21 cellular contexts compared by ENCODE assay signal in genomic region chr1:36172017-36172747, GRCh38. TPM values are rescaled to one million over a fixed set of nuclear protein-coding genes. Genes with fewer than 3 reads are reported as not detected.
A peak's percentile ranks its signal among the peaks of the same experiment; 100 is the strongest.
DNase-seq lines count a peak whose midpoint lies in the region; ATAC-seq, FAIRE-seq and TF ChIP-seq lines count a peak whose summit lies in the region.
"Had no signal": no experiment of that assay in that cellular context is flagged by ENCODE, and none has a peak within 500 bp of the region (broad histone marks: within the 10 kb centered on the region; RNA-seq: fewer than 3 reads in every experiment).

No MANE protein-coding gene starts in this region.

- no peak for ATAC-seq in heart right ventricle
- ATAC-seq in Right ventricle myocardium inferior, result no peak
- ATAC-seq in activated naive CD8-positive, alpha-beta T cell treated with anti-CD3 and anti-CD28 coated beads, Interleukin-2, amount 50 U/mL, for 24 hours, result no peak
- no peak for ATAC-seq in pancreas
- ATAC-seq: activated CD4-positive, CD25-positive, alpha-beta regulatory T cell treated with anti-CD3 and anti-CD28 coated beads, Interleukin-2, amount 50 U/mL, for 24 hours; sciatic nerve had no signal

- H3K36me3 Mint-ChIP-seq in activated naive CD8-positive, alpha-beta T cell treated with anti-CD3 and anti-CD28 coated beads, Interleukin-2, amount 50 U/mL, for 24 hours (ENCODE audit: low read depth), result peaks cover 44% of the 10 kb centered on the region
- H3K36me3 Mint-ChIP-seq in Caco-2 (ENCODE audit: insufficient read depth, unreplicated experiment), result peaks cover 17% of the 10 kb centered on the region

- H3K9me3 ChIP-seq in heart right ventricle (no peaks in the 10 kb centered on the region), keratinocyte (ENCODE audit: control insufficient read depth, low read depth, low read length) (no peaks in the 10 kb centered on the region), tibial artery (no peaks in the 10 kb centered on the region), pancreas (no peaks in the 10 kb centered on the region), Caco-2 (no peaks in the 10 kb centered on the region)
- H3K9me3 ChIP-seq: HAP-1 had no signal

- no peaks in the 10 kb centered on the region for H3K27me3 Mint-ChIP-seq in activated naive CD8-positive, alpha-beta T cell treated with anti-CD3 and anti-CD28 coated beads, Interleukin-2, amount 50 U/mL, for 24 hours
- no peaks in the 10 kb centered on the region for H3K27me3 Mint-ChIP-seq in Caco-2 (ENCODE audit: insufficient read depth, unreplicated experiment)
- H3K27me3 Mint-ChIP-seq: activated naive CD8-positive, alpha-beta T cell treated with anti-CD3 and anti-CD28 coated beads, Interleukin-2, amount 10 ng/mL, durations not matched to agents 7 days and 5 days had no signal

- H3K4me3 ChIP-seq in heart right ventricle (no peak overlapping the region), keratinocyte (ENCODE audit: control insufficient read depth in 2 of 3, extremely low read depth in 1 of 3, insufficient read depth in 2 of 3, low read depth in 1 of 3, low read length in 3 of 3) (peak overlapping the region in 1 of 3 experiments; percentile 11), tibial artery (no peak overlapping the region), pancreas (no peak overlapping the region), Caco-2 (ENCODE audit: low read depth, low read length) (no peak overlapping the region)
- H3K4me3 ChIP-seq: HAP-1, neural progenitor cell had no signal

- dilution Hi-C loops in keratinocyte (cut with MboI; ENCODE audit: extremely low pct_ligation_motif_present, low sequenced_read_pairs), result no loop called here

- WGBS in heart right ventricle, 2 donors, result 90 to 92% methylated on average over 21 of the region's 21 CpGs
- 94 to 95% methylated on average over 21 of the region's 21 CpGs for WGBS in pancreas, 2 donors

- TF ChIP-seq CTCF in heart right ventricle (IDR thresholded peaks at IDR 0.05) (no peak), keratinocyte (optimal IDR thresholded peaks at IDR 0.05 in 1 of 3, IDR thresholded peaks at IDR 0.05 in 1 of 3, conservative IDR thresholded peaks at IDR 0.05 in 1 of 3; ENCODE audit: extremely low read depth in 1 of 3, insufficient read depth in 2 of 3, low read length in 3 of 3) (no peak), tibial artery (IDR thresholded peaks at IDR 0.05) (no peak), pancreas (IDR thresholded peaks at IDR 0.05) (no peak), Caco-2 (IDR thresholded peaks at IDR 0.05; ENCODE audit: insufficient read depth in 1 of 2, low read depth in 1 of 2, low read length in 1 of 2, severe bottlenecking in 1 of 2, unreplicated experiment in 1 of 2) (no peak)

- DNase-seq in heart right ventricle (no peak), Right ventricle myocardium inferior (ENCODE audit: missing footprints) (no peak), keratinocyte (ENCODE audit: low read depth, low spot score) (no peak), tibial artery (no peak), GOT3 (lab: John Stamatoyannopoulos, UW) (no peak), pancreas (no peak), Caco-2 (no peak)
- no peak for DNase-seq in activated naive CD8-positive, alpha-beta T cell treated with anti-CD3 and anti-CD28 coated beads, Interleukin-2, amount 50 U/mL, for 24 hours
- DNase-seq: activated CD8-positive, alpha-beta memory T cell treated with anti-CD3 and anti-CD28 coated beads, Interleukin-2, amount 50 U/mL, for 48 hours; activated naive CD8-positive, alpha-beta T cell treated with anti-CD3 and anti-CD28 coated beads, Interleukin-2, amount 10 ng/mL, durations not matched to agents 7 days and 5 days; cerebellar nuclear complex; endodermal cell; GF-D8; NCI-H1092 treated with DMSO at 0.1 percent for 48 hours; NCI-H748 treated with DMSO at 0.1 percent for 48 hours; stimulated activated CD4-positive, alpha-beta T cell treated with anti-CD3 and anti-CD28 coated beads, Interleukin-4, amount 100 ng/mL, for 4 hours had no signal

- peaks cover 8% of the 10 kb centered on the region for H4K20me1 ChIP-seq in keratinocyte (ENCODE audit: control insufficient read depth, extremely low read depth, insufficient read depth, low read length)

- no peak overlapping the region for H3K4me3 Mint-ChIP-seq in activated naive CD8-positive, alpha-beta T cell treated with anti-CD3 and anti-CD28 coated beads, Interleukin-2, amount 50 U/mL, for 24 hours
- H3K4me3 Mint-ChIP-seq in Caco-2 (ENCODE audit: unreplicated experiment), result no peak overlapping the region
- H3K4me3 Mint-ChIP-seq: activated naive CD8-positive, alpha-beta T cell treated with anti-CD3 and anti-CD28 coated beads, Interleukin-2, amount 10 ng/mL, durations not matched to agents 7 days and 5 days; endodermal cell; neural progenitor cell had no signal

- peaks cover 75% of the 10 kb centered on the region for H3K79me2 ChIP-seq in keratinocyte (ENCODE audit: control insufficient read depth, insufficient read depth, low read length)

- POLR2A ChIA-PET in Caco-2 (lab: Charles Lee), result no interaction called here

- peak overlapping the region; percentile 33 for H3K27ac Mint-ChIP-seq in activated naive CD8-positive, alpha-beta T cell treated with anti-CD3 and anti-CD28 coated beads, Interleukin-2, amount 50 U/mL, for 24 hours
- H3K27ac Mint-ChIP-seq in Caco-2 (ENCODE audit: unreplicated experiment), result no peak overlapping the region
- H3K27ac Mint-ChIP-seq: activated naive CD8-positive, alpha-beta T cell treated with anti-CD3 and anti-CD28 coated beads, Interleukin-2, amount 10 ng/mL, durations not matched to agents 7 days and 5 days; endodermal cell had no signal

- H3K4me1 ChIP-seq in heart right ventricle, result peaks cover 39 to 98% (median 84%) of the 10 kb centered on the region in 9 donors
- H3K4me1 ChIP-seq in keratinocyte (ENCODE audit: control insufficient read depth, extremely low read depth, insufficient read depth, low read length), result peaks cover 56% of the 10 kb centered on the region
- peaks cover 4 to 59% (median 42%) of the 10 kb centered on the region in 4 donors for H3K4me1 ChIP-seq in tibial artery
- peaks cover 0 to 11% (median 9%) of the 10 kb centered on the region in 3 donors for H3K4me1 ChIP-seq in pancreas
- H3K4me1 ChIP-seq in Caco-2, result no peaks in the 10 kb centered on the region
- H3K4me1 ChIP-seq: HAP-1, neural progenitor cell had no signal

- H3K27me3 ChIP-seq in heart right ventricle (no peaks in the 10 kb centered on the region), keratinocyte (ENCODE audit: control insufficient read depth, extremely low read depth, insufficient read depth, low read length) (no peaks in the 10 kb centered on the region), tibial artery (no peaks in the 10 kb centered on the region), pancreas (no peaks in the 10 kb centered on the region), Caco-2 (replicated peaks; ENCODE audit: control insufficient read depth, insufficient read depth, low read length) (no peaks in the 10 kb centered on the region)

- intact Hi-C loops in heart right ventricle (cut with DNase I), result loop anchor here in 1 of 10 donors (5.0 kb wide), 1 partner anchor 65 kb away; no protein-coding TSS in a partner anchor
- intact Hi-C loops in Right ventricle myocardium inferior (cut with DNase I), result no loop called here
- intact Hi-C loops in tibial artery (cut with DNase I; ENCODE audit: low total_unique reads), result no loop called here
- intact Hi-C loops in pancreas (cut with DNase I), result no loop called here
- intact Hi-C loops in Caco-2 (cut with micrococcal nuclease; ENCODE audit: unreplicated experiment), result no loop called here

- peak overlapping the region in 9 of 10 donors; percentile 7 to 100 (median 87) for H3K27ac ChIP-seq in heart right ventricle
- peak overlapping the region; percentile 86 for H3K27ac ChIP-seq in keratinocyte (ENCODE audit: control insufficient read depth, insufficient read depth, low read length)
- H3K27ac ChIP-seq in tibial artery, result peak overlapping the region; percentile 16 to 18
- no peak overlapping the region for H3K27ac ChIP-seq in pancreas
- H3K27ac ChIP-seq: neural progenitor cell had no signal

- CTCF ChIA-PET in Caco-2 (lab: Charles Lee), result no interaction called here

- no peak for FAIRE-seq in keratinocyte (lab: Jason Lieb, UNC)
- no peak for FAIRE-seq in pancreas (lab: Jason Lieb, UNC)

- H3K4me2 ChIP-seq in keratinocyte (ENCODE audit: control insufficient read depth, extremely low read depth, insufficient read depth, low read depth, low read length), result peak overlapping the region; percentile 43
- H3K4me2 ChIP-seq: neural progenitor cell had no signal

- peaks cover 12% of the 10 kb centered on the region for H3K4me1 Mint-ChIP-seq in activated naive CD8-positive, alpha-beta T cell treated with anti-CD3 and anti-CD28 coated beads, Interleukin-2, amount 50 U/mL, for 24 hours
- peaks cover 5% of the 10 kb centered on the region for H3K4me1 Mint-ChIP-seq in Caco-2 (ENCODE audit: low read depth, unreplicated experiment)

- peaks cover 13 to 98% (median 54%) of the 10 kb centered on the region in 9 donors for H3K36me3 ChIP-seq in heart right ventricle
- peaks cover 46 to 56% of the 10 kb centered on the region in 2 experiments for H3K36me3 ChIP-seq in keratinocyte (ENCODE audit: control insufficient read depth in 2 of 2, extremely low read depth in 1 of 2, insufficient read depth in 2 of 2, low read length in 2 of 2)
- H3K36me3 ChIP-seq in tibial artery, result peaks cover 51 to 79% (median 74%) of the 10 kb centered on the region in 3 donors
- peaks cover 0 to 26% (median 8%) of the 10 kb centered on the region in 3 donors for H3K36me3 ChIP-seq in pancreas
- no peaks in the 10 kb centered on the region for H3K36me3 ChIP-seq in Caco-2 (ENCODE audit: control insufficient read depth, insufficient read depth, low read length)
- H3K36me3 ChIP-seq: neural progenitor cell had no signal

- peak overlapping the region; percentile 43 for H3K9ac ChIP-seq in keratinocyte (ENCODE audit: control insufficient read depth, extremely low read depth, insufficient read depth, low read length)
- H3K9ac ChIP-seq: neural progenitor cell had no signal

- no peaks in the 10 kb centered on the region for H3K9me3 Mint-ChIP-seq in activated naive CD8-positive, alpha-beta T cell treated with anti-CD3 and anti-CD28 coated beads, Interleukin-2, amount 50 U/mL, for 24 hours
- H3K9me3 Mint-ChIP-seq in Caco-2 (ENCODE audit: unreplicated experiment), result no peaks in the 10 kb centered on the region
- H3K9me3 Mint-ChIP-seq: activated naive CD8-positive, alpha-beta T cell treated with anti-CD3 and anti-CD28 coated beads, Interleukin-2, amount 10 ng/mL, durations not matched to agents 7 days and 5 days; endodermal cell; neural progenitor cell had no signal

- H3K9me1 ChIP-seq in keratinocyte (ENCODE audit: control insufficient read depth, extremely low read depth, insufficient read depth, low read length), result no peaks in the 10 kb centered on the region

- no TSS peak for BruUV-seq in Caco-2 (replicated peaks; lab: Mats Ljungman, UMichigan)

- no peak overlapping the region for H2AFZ ChIP-seq in keratinocyte (ENCODE audit: control insufficient read depth, low read length)
- H2AFZ ChIP-seq: neural progenitor cell had no signal

RNA-seq across cellular contexts. Expression of gene MAP7D1, which starts 16.2 kb away (rescaled TPM):
- total RNA-seq in heart right ventricle (100 to 1,000 TPM; 277 to 364 (median 325) TPM), Right ventricle myocardium inferior (383 TPM), pancreas (10 to 100 TPM; 12.5 to 39.3 (median 15.8) TPM), Caco-2 (2022) (33.7 and 37.7 TPM in 2 replicates)
- polyA plus RNA-seq in heart right ventricle (100 to 1,000 TPM; 176 to 225 TPM), keratinocyte (75.0 to 168 TPM (median 84.4 TPM) in 3 replicates), pancreas (10 to 100 TPM; 26.4 to 36.0 TPM)
- 232 TPM for polyA plus RNA-seq in keratinocyte (2011; ENCODE audit: low read depth)
- 78.2 and 125 TPM in 2 replicates for polyA plus RNA-seq in keratinocyte (2011; cell fraction: cytosol; rRNA removed)
- polyA plus RNA-seq in keratinocyte (2011; cell fraction: nucleus; rRNA removed), result 171 and 172 TPM in 2 replicates
- 165 and 219 TPM in 2 replicates for polyA plus RNA-seq in keratinocyte (2012; ENCODE audit: low replicate concordance)
- 61.2 to 253 TPM (median 62.4 TPM) in 3 replicates for polyA minus RNA-seq in keratinocyte
- 213 TPM for polyA minus RNA-seq in keratinocyte (2011; cell fraction: cytosol; rRNA and poly(A)+ RNA removed)
- polyA minus RNA-seq in keratinocyte (2011; cell fraction: nucleus; rRNA and poly(A)+ RNA removed), result 86.6 and 113 TPM in 2 replicates

RNA-seq across cellular contexts. Expression of gene TRAPPC3, which starts 22.9 kb away (rescaled TPM):
- total RNA-seq in heart right ventricle, result 10 to 100 TPM; 41.6 to 62.6 (median 48.4) TPM
- polyA plus RNA-seq in heart right ventricle, result 10 to 100 TPM; 33.6 to 73.8 TPM
- total RNA-seq in Right ventricle myocardium inferior, result 53.9 TPM
- 145 to 173 TPM (median 169 TPM) in 3 replicates for polyA plus RNA-seq in keratinocyte
- polyA plus RNA-seq in keratinocyte (2011; ENCODE audit: low read depth), result 97.0 TPM
- polyA plus RNA-seq in keratinocyte (2011; cell fraction: cytosol; rRNA removed), result 145 and 218 TPM in 2 replicates
- 115 TPM in 2 replicates for polyA plus RNA-seq in keratinocyte (2011; cell fraction: nucleus; rRNA removed)
- 105 and 147 TPM in 2 replicates for polyA plus RNA-seq in keratinocyte (2012; ENCODE audit: low replicate concordance)
- 18.6 to 56.0 TPM (median 55.2 TPM) in 3 replicates for polyA minus RNA-seq in keratinocyte
- 210 TPM for polyA minus RNA-seq in keratinocyte (2011; cell fraction: cytosol; rRNA and poly(A)+ RNA removed)
- 24.0 and 30.9 TPM in 2 replicates for polyA minus RNA-seq in keratinocyte (2011; cell fraction: nucleus; rRNA and poly(A)+ RNA removed)
- total RNA-seq in pancreas, result 10 to 100 TPM; 24.6 to 29.5 (median 27.0) TPM
- 10 to 100 TPM; 21.8 to 41.5 TPM for polyA plus RNA-seq in pancreas
- total RNA-seq in Caco-2 (2022), result 35.4 and 37.9 TPM in 2 replicates

RNA-seq across cellular contexts. Expression of gene COL8A2, which starts 47.2 kb away (rescaled TPM):
- total RNA-seq in heart right ventricle, result 1 to 10 TPM in 3 of 10 donors, under 1 TPM in 7; 0.53 to 2.0 (median 0.73) TPM
- polyA plus RNA-seq in heart right ventricle, result under 1 TPM; 0.58 to 0.80 TPM
- total RNA-seq in Right ventricle myocardium inferior, result 1.0 TPM
- 0.09 to 0.28 TPM (median 0.23 TPM) in 3 replicates for polyA plus RNA-seq in keratinocyte
- polyA plus RNA-seq in keratinocyte (2011; ENCODE audit: low read depth), result 0.06 TPM
- polyA plus RNA-seq in keratinocyte (2011; cell fraction: cytosol; rRNA removed), result 0.05 and 0.06 TPM in 2 replicates
- 0.38 and 0.63 TPM in 2 replicates for polyA plus RNA-seq in keratinocyte (2011; cell fraction: nucleus; rRNA removed)
- 0.18 and 0.39 TPM in 2 replicates for polyA plus RNA-seq in keratinocyte (2012; ENCODE audit: low replicate concordance)
- 0.06 to 1.1 TPM (median 0.30 TPM) in 3 replicates for polyA minus RNA-seq in keratinocyte
- polyA minus RNA-seq in keratinocyte (2011; cell fraction: cytosol; rRNA and poly(A)+ RNA removed), result not detected
- polyA minus RNA-seq in keratinocyte (2011; cell fraction: nucleus; rRNA and poly(A)+ RNA removed), result 0.53 and 0.54 TPM in 2 replicates
- 1 to 10 TPM in 2 of 6 donors, under 1 TPM in 4; 0.12 to 3.3 (median 0.34) TPM for total RNA-seq in pancreas
- polyA plus RNA-seq in pancreas, result under 1 TPM; 0.31 to 0.42 TPM
- 0.07 and 0.18 TPM in 2 replicates for total RNA-seq in Caco-2 (2022)
- total RNA-seq: T-helper 1 cell treated with Interleukin-12 subunit alpha and Interleukin-12 subunit beta and Interleukin-4 antibody, amounts not matched to agents 30 ng/mL and 1 ng/mL, for 36 hours had no signal

RNA-seq across cellular contexts. Expression of gene THRAP3, which starts 52.1 kb away (rescaled TPM):
- total RNA-seq in heart right ventricle, result 100 to 1,000 TPM in 5 of 10 donors, 10 to 100 TPM in 5; 85.3 to 109 (median 100) TPM
- 10 to 100 TPM; 22.8 to 35.1 TPM for polyA plus RNA-seq in heart right ventricle
- 60.1 TPM for total RNA-seq in Right ventricle myocardium inferior
- polyA plus RNA-seq in keratinocyte, result 58.4 to 79.6 TPM (median 76.1 TPM) in 3 replicates
- polyA plus RNA-seq in keratinocyte (2011; ENCODE audit: low read depth), result 85.5 TPM
- 34.3 and 59.9 TPM in 2 replicates for polyA plus RNA-seq in keratinocyte (2011; cell fraction: cytosol; rRNA removed)
- polyA plus RNA-seq in keratinocyte (2011; cell fraction: nucleus; rRNA removed), result 91.9 and 96.0 TPM in 2 replicates
- polyA plus RNA-seq in keratinocyte (2012; ENCODE audit: low replicate concordance), result 42.0 and 71.2 TPM in 2 replicates
- 57.2 to 113 TPM (median 65.5 TPM) in 3 replicates for polyA minus RNA-seq in keratinocyte
- 32.4 TPM for polyA minus RNA-seq in keratinocyte (2011; cell fraction: cytosol; rRNA and poly(A)+ RNA removed)
- polyA minus RNA-seq in keratinocyte (2011; cell fraction: nucleus; rRNA and poly(A)+ RNA removed), result 65.9 and 114 TPM in 2 replicates
- total RNA-seq in pancreas, result 10 to 100 TPM; 24.0 to 54.7 (median 34.8) TPM
- 10 to 100 TPM; 17.0 to 27.5 TPM for polyA plus RNA-seq in pancreas
- 86.8 and 89.1 TPM in 2 replicates for total RNA-seq in Caco-2 (2022)

Comparison
In these comparisons a context has a peak if more than half of its experiments do, and no peak if none do; other contexts are left out.
1. H3K27ac ChIP-seq: peak in heart right ventricle (9 of 10), keratinocyte (single experiment) and tibial artery (2 of 2); none in pancreas (0 of 4).